ENCODE assay signal across 9 cellular contexts in genomic region chr6:131029661-131030297, GRCh38. TPM values are rescaled to one million over a fixed set of nuclear protein-coding genes. Genes with fewer than 3 reads are reported as not detected.
A peak's percentile ranks its signal among the peaks of the same experiment; 100 is the strongest.
DNase-seq lines count a peak whose midpoint lies in the region; ATAC-seq, FAIRE-seq and TF ChIP-seq lines count a peak whose summit lies in the region.
"Had no signal": no experiment of that assay in that cellular context is flagged by ENCODE, and none has a peak within 500 bp of the region (broad histone marks: within the 10 kb centered on the region; RNA-seq: fewer than 3 reads in every experiment).

No MANE protein-coding gene starts in this region.

- ATAC-seq in GM21515 (IDR thresholded peaks at IDR 0.05; ENCODE audit: unreplicated experiment) (peak; percentile 99), HG03558 (IDR thresholded peaks at IDR 0.05; ENCODE audit: extremely low read depth, unreplicated experiment) (peak; percentile 87), heart left ventricle (peak; percentile 65 to 81 (median 73))

- FAIRE-seq in frontal cortex (lab: Jason Lieb, UNC): no peak

- no peaks in the 10 kb centered on the region for H3K36me3 ChIP-seq in heart left ventricle

- peak overlapping the region in 7 of 12 donors; percentile 1 to 49 (median 41) for H3K27ac ChIP-seq in heart left ventricle

- no peak for TF ChIP-seq POLR2A in heart left ventricle (IDR thresholded peaks at IDR 0.05)

- H3K4me1 ChIP-seq in heart left ventricle: peaks cover 0 to 27% (median 13%) of the 10 kb centered on the region in 12 donors

- DNase-seq in EH (ENCODE audit: low read depth): peak; percentile 54
- peak in 2 of 5 donors; percentile 38 to 52 for DNase-seq in heart left ventricle
- no peak for DNase-seq in frontal cortex (ENCODE audit: low spot score in 2 of 2)
- no peak for DNase-seq in stimulated activated CD4-positive, alpha-beta T cell treated with anti-CD3 and anti-CD28 coated beads, Interleukin-2, amount 100 ng/mL, for 48 hours
- DNase-seq in UCSD-AML1 (lab: John Stamatoyannopoulos, UW; ENCODE audit: unreplicated experiment): no peak
- DNase-seq in NCI-H146 (lab: John Stamatoyannopoulos, UW): no peak
- DNase-seq: midbrain had no signal

- H3K9me3 ChIP-seq in heart left ventricle: no peaks in the 10 kb centered on the region

- WGBS in heart left ventricle, 4 donors: 29 to 35% (median 32%) methylated on average over 5 to 6 of the region's 6 CpGs

- no peaks in the 10 kb centered on the region for H3K27me3 ChIP-seq in heart left ventricle

- H3K4me3 ChIP-seq in heart left ventricle: no peak overlapping the region

- no peak for TF ChIP-seq CTCF in heart left ventricle (IDR thresholded peaks at IDR 0.05)

- intact Hi-C loops in heart left ventricle (cut with DNase I): loop anchor here in 1 of 10 donors (5.0 kb wide), 1 partner anchor 33 kb away; the partner anchor contains the start of gene EPB41L2

RNA-seq across cellular contexts. Expression of gene EPB41L2, which starts 33.3 kb away (rescaled TPM):
- total RNA-seq in heart left ventricle (100 to 1,000 TPM in 1 of 9 donors, 10 to 100 TPM in 8; 41.0 to 115 (median 53.7) TPM), frontal cortex (30.2 TPM)
- 10 to 100 TPM; 21.3 to 25.5 TPM for polyA plus RNA-seq in heart left ventricle
